ENCODE assay signal across 19 cellular contexts in genomic region chr15:48636511-48636910, GRCh38. TPM values are rescaled to one million over a fixed set of nuclear protein-coding genes. Genes with fewer than 3 reads are reported as not detected.
A peak's percentile ranks its signal among the peaks of the same experiment; 100 is the strongest.
DNase-seq lines count a peak whose midpoint lies in the region; ATAC-seq and TF ChIP-seq lines count a peak whose summit lies in the region.
"Had no signal": no experiment of that assay in that cellular context is flagged by ENCODE, and none has a peak within 500 bp of the region (broad histone marks: within the 10 kb centered on the region; RNA-seq: fewer than 3 reads in every experiment).

No MANE protein-coding gene starts in this region.

- DNase-seq in DMS153 (lab: John Stamatoyannopoulos, UW) (peak; percentile 8), DMS153 treated with DMSO at 0.1 percent for 48 hours (lab: John Stamatoyannopoulos, UW; ENCODE audit: unreplicated experiment) (no peak), RWPE1 (ENCODE audit: low spot score) (no peak), dorsolateral prefrontal cortex (peak in 2 of 10 donors; percentile 41 to 43), KG1 (lab: John Stamatoyannopoulos, UW) (no peak), MM.1S (no peak)
- DNase-seq: activated CD4-positive, alpha-beta T cell treated with anti-CD3 and anti-CD28 coated beads for 48 hours; activated naive CD8-positive, alpha-beta T cell treated with anti-CD3 and anti-CD28 coated beads, Interleukin-2, amount 10 ng/mL, durations not matched to agents 7 days and 5 days; Kasumi-1; left ventricle myocardium inferior; mucosa of descending colon; NCI-H1092; NCI-H2081; NCI-H446 treated with DMSO at 0.1 percent for 48 hours; stimulated activated CD4-positive, alpha-beta T cell treated with anti-CD3 and anti-CD28 coated beads, Interleukin-4, amount 100 ng/mL, for 1 hour; stimulated activated naive CD8-positive, alpha-beta T cell treated with anti-CD3 and anti-CD28 coated beads, Interleukin-15, amount 100 ng/mL, for 72 hours had no signal

- H2AFZ ChIP-seq in MM.1S (ENCODE audit: low read length) = no peak overlapping the region

- H3K4me3 ChIP-seq in dorsolateral prefrontal cortex (peak overlapping the region in 2 of 59 donors; percentile 27 to 36), subcutaneous abdominal adipose tissue (ENCODE audit: low read depth in 1 of 5, low read length in 5 of 5) (no peak overlapping the region), MM.1S (ENCODE audit: low read length) (no peak overlapping the region)
- H3K4me3 ChIP-seq: breast epithelium, left ventricle myocardium inferior, mucosa of descending colon had no signal

- ATAC-seq in GM21576 (IDR thresholded peaks at IDR 0.05; ENCODE audit: unreplicated experiment) = no peak
- ATAC-seq: mucosa of descending colon; stimulated activated naive CD8-positive, alpha-beta T cell treated with anti-CD3 and anti-CD28 coated beads, Interleukin-15, amount 100 ng/mL, for 72 hours had no signal

- intact Hi-C loops in dorsolateral prefrontal cortex (cut with DNase I) = no loop called here

- no peak overlapping the region for H3K4me2 ChIP-seq in MM.1S (ENCODE audit: low read depth, low read length)

- 0 out of 2 replicates have a peak overlapping the region, but pooled peaks have one; percentile 12 for H3K27ac ChIP-seq in RWPE1
- H3K27ac ChIP-seq in dorsolateral prefrontal cortex = peak overlapping the region in 36 of 59 donors; percentile 3 to 69 (median 42)
- peak overlapping the region; percentile 8 for H3K27ac ChIP-seq in subcutaneous abdominal adipose tissue (ENCODE audit: low read depth, low read length)
- H3K27ac ChIP-seq in MM.1S (ENCODE audit: low read length) = no peak overlapping the region
- H3K27ac ChIP-seq: breast epithelium, left ventricle myocardium inferior had no signal

- H3F3A ChIP-seq in MM.1S (ENCODE audit: insufficient read depth, low read length) = no peaks in the 10 kb centered on the region

- POLR2A ChIA-PET in RWPE1 (lab: Yijun Ruan, JAX; ENCODE audit: low non-redundant PET) = no interaction called here

- CTCF ChIA-PET in RWPE1 (lab: Yijun Ruan, JAX) = no interaction called here

- H3K36me3 ChIP-seq in subcutaneous abdominal adipose tissue (ENCODE audit: control insufficient read depth in 5 of 5, insufficient read depth in 5 of 5, low read length in 5 of 5) (peaks cover 0 to 4% (median 0%) of the 10 kb centered on the region in 5 donors), MM.1S (replicated peaks; ENCODE audit: insufficient read depth, low read length) (no peaks in the 10 kb centered on the region)
- H3K36me3 ChIP-seq: breast epithelium, left ventricle myocardium inferior had no signal

- H4K20me1 ChIP-seq in MM.1S (ENCODE audit: insufficient read depth, low read length) = no peaks in the 10 kb centered on the region

- no peak for TF ChIP-seq CTCF in RWPE1 (conservative IDR thresholded peaks at IDR 0.05; ENCODE audit: low read depth)
- no peak for TF ChIP-seq CTCF in dorsolateral prefrontal cortex (IDR thresholded peaks at IDR 0.05 in 54 of 56, conservative IDR thresholded peaks at IDR 0.05 in 2 of 56; ENCODE audit: low read depth in 1 of 56, partially characterized antibody in 56 of 56)
- no peak for TF ChIP-seq CTCF in MM.1S (IDR thresholded peaks at IDR 0.05; ENCODE audit: low read length)

- H3K9me3 ChIP-seq in subcutaneous abdominal adipose tissue (ENCODE audit: control insufficient read depth in 5 of 5, low read length in 5 of 5) = no peaks in the 10 kb centered on the region
- no peaks in the 10 kb centered on the region for H3K9me3 ChIP-seq in MM.1S (replicated peaks; ENCODE audit: insufficient read depth, low read length)
- H3K9me3 ChIP-seq: breast epithelium, left ventricle myocardium inferior, mucosa of descending colon had no signal

- H3K9me2 ChIP-seq in MM.1S (replicated peaks; ENCODE audit: insufficient read depth, low read length) = no peaks in the 10 kb centered on the region

- no peaks in the 10 kb centered on the region for H3K79me2 ChIP-seq in MM.1S (ENCODE audit: low read length)

- H3K9ac ChIP-seq in subcutaneous abdominal adipose tissue (ENCODE audit: low read length in 5 of 5) (no peak overlapping the region), MM.1S (ENCODE audit: low read length) (no peak overlapping the region)

- peaks cover 2 to 49% (median 29%) of the 10 kb centered on the region in 5 donors for H3K4me1 ChIP-seq in subcutaneous abdominal adipose tissue (ENCODE audit: control insufficient read depth in 5 of 5, insufficient read depth in 5 of 5, low read length in 5 of 5)
- H3K4me1 ChIP-seq in MM.1S (ENCODE audit: low read length) = no peaks in the 10 kb centered on the region
- H3K4me1 ChIP-seq: breast epithelium had no signal

- no peaks in the 10 kb centered on the region for H3K27me3 ChIP-seq in dorsolateral prefrontal cortex
- H3K27me3 ChIP-seq in subcutaneous abdominal adipose tissue (ENCODE audit: control insufficient read depth in 5 of 5, insufficient read depth in 4 of 5, low read length in 5 of 5) = no peaks in the 10 kb centered on the region
- no peaks in the 10 kb centered on the region for H3K27me3 ChIP-seq in MM.1S (replicated peaks; ENCODE audit: insufficient read depth, low read length)
- H3K27me3 ChIP-seq: breast epithelium had no signal

RNA-seq across cellular contexts. Expression of gene FBN1, which starts 9.0 kb away (rescaled TPM):
- 10 to 100 TPM; 18.2 to 42.8 (median 30.3) TPM for total RNA-seq in dorsolateral prefrontal cortex
